ENCODE assay signal across 18 cellular contexts in genomic region chr6:40955181-40955550, GRCh38.
"Had no signal": no experiment of that assay in that cellular context is flagged by ENCODE, and none has a peak within 500 bp of the region (broad histone marks: within the 10 kb centered on the region; RNA-seq: fewer than 3 reads in every experiment).

No MANE protein-coding gene starts in this region.

- H3K36me3 ChIP-seq: colonic mucosa, heart left ventricle, neural progenitor cell, pancreas, stomach, thoracic aorta, transverse colon had no signal

- H3K4me1 Mint-ChIP-seq: natural killer cell; stimulated activated memory B cell treated with anti-CD40 and anti-IgM and Interleukin-4, amounts not matched to agents 10 μg/mL and 1 μg/mL and 100 μg/mL, for 72 hours had no signal

- H3K9ac ChIP-seq: neural progenitor cell had no signal

- H3K27ac Mint-ChIP-seq: natural killer cell; neural progenitor cell; progenitor cell of endocrine pancreas; stimulated activated memory B cell treated with anti-CD40 and anti-IgM and Interleukin-4, amounts not matched to agents 10 μg/mL and 1 μg/mL and 100 μg/mL, for 72 hours had no signal

- H3K4me3 ChIP-seq: colonic mucosa, heart left ventricle, neural progenitor cell, pancreas, stomach, thoracic aorta, transverse colon had no signal

- H3K4me3 Mint-ChIP-seq: natural killer cell; neural progenitor cell; stimulated activated memory B cell treated with anti-CD40 and anti-IgM and Interleukin-4, amounts not matched to agents 10 μg/mL and 1 μg/mL and 100 μg/mL, for 72 hours had no signal

- H3K27me3 ChIP-seq: colonic mucosa, neural progenitor cell, pancreas, transverse colon had no signal

- H3K4me1 ChIP-seq: colonic mucosa, heart left ventricle, transverse colon had no signal

- H3K27ac ChIP-seq: colonic mucosa, heart left ventricle, neural progenitor cell, pancreas, stomach, thoracic aorta, transverse colon had no signal

- H3K4me2 ChIP-seq: neural progenitor cell had no signal

- ATAC-seq: natural killer cell, pancreas had no signal

- H3K9me3 Mint-ChIP-seq: natural killer cell; neural progenitor cell; stimulated activated memory B cell treated with anti-CD40 and anti-IgM and Interleukin-4, amounts not matched to agents 10 μg/mL and 1 μg/mL and 100 μg/mL, for 72 hours had no signal

- H3K27me3 Mint-ChIP-seq: progenitor cell of endocrine pancreas had no signal

- H3K9me3 ChIP-seq: colonic mucosa, heart left ventricle, pancreas, stomach, thoracic aorta, transverse colon had no signal

- H2AFZ ChIP-seq: neural progenitor cell had no signal

- DNase-seq: colonic mucosa; dermis blood vessel endothelial cell; foreskin melanocyte; heart left ventricle; hippocampal formation; natural killer cell; occipital lobe; right cardiac atrium; stimulated activated CD4-positive, alpha-beta T cell treated with anti-CD3 and anti-CD28 coated beads, Interleukin-4, amount 100 ng/mL, for 1 hour; stimulated activated CD8-positive, alpha-beta memory T cell treated with anti-CD3 and anti-CD28 coated beads, Interleukin-4, amount 100 ng/mL, for 48 hours; stomach; substantia nigra; transverse colon had no signal
